14 cellular contexts compared by ENCODE assay signal in genomic region chr22:28943501-28943879, GRCh38.
DNase-seq lines count a peak whose midpoint lies in the region; ATAC-seq and TF ChIP-seq lines count a peak whose summit lies in the region.
"Had no signal": no experiment of that assay in that cellular context is flagged by ENCODE, and none has a peak within 500 bp of the region (broad histone marks: within the 10 kb centered on the region; RNA-seq: fewer than 3 reads in every experiment).

No MANE protein-coding gene starts in this region.

- peak; percentile 53 for DNase-seq in KG1 (lab: John Stamatoyannopoulos, UW)
- DNase-seq in OCI-M1 (lab: John Stamatoyannopoulos, UW), result peak; percentile 43
- peak; percentile 41 for DNase-seq in stomach
- no peak for DNase-seq in heart right ventricle
- no peak for DNase-seq in naive thymus-derived CD4-positive, alpha-beta T cell
- DNase-seq: activated CD4-positive, CD25-positive, alpha-beta regulatory T cell treated with anti-CD3 and anti-CD28 coated beads, Interleukin-2, amount 50 U/mL, for 72 hours; activated naive CD8-positive, alpha-beta T cell treated with anti-CD3 and anti-CD28 coated beads, Interleukin-2, amount 50 U/mL, for 24 hours; left ventricle myocardium inferior; NCI-H2107; PC-3; stimulated activated naive CD4-positive, alpha-beta T cell treated with Interleukin-2 at 50 U/mL for 16 hours had no signal

- H3K4me1 Mint-ChIP-seq in naive thymus-derived CD4-positive, alpha-beta T cell, result no peaks in the 10 kb centered on the region
- H3K4me1 Mint-ChIP-seq: activated naive CD8-positive, alpha-beta T cell treated with anti-CD3 and anti-CD28 coated beads, Interleukin-2, amount 50 U/mL, for 24 hours; central memory CD8-positive, alpha-beta T cell had no signal

- no peak for TF ChIP-seq POLR2A in stomach (IDR thresholded peaks at IDR 0.05)

- peaks cover 12 to 25% (median 15%) of the 10 kb centered on the region in 5 donors for H3K36me3 Mint-ChIP-seq in naive thymus-derived CD4-positive, alpha-beta T cell

- H3K9me3 ChIP-seq in stomach, result peaks cover 0 to 12% (median 8%) of the 10 kb centered on the region in 4 donors
- peaks cover 0 to 20% (median 12%) of the 10 kb centered on the region in 11 donors for H3K9me3 ChIP-seq in heart right ventricle
- H3K9me3 ChIP-seq in naive thymus-derived CD4-positive, alpha-beta T cell (ENCODE audit: control insufficient read depth in 2 of 3, low read length in 3 of 3), result peaks cover 0 to 23% (median 9%) of the 10 kb centered on the region in 3 experiments

- 60 to 82% (median 75%) methylated on average over 2 of the region's 2 CpGs for WGBS in stomach, 5 donors
- WGBS in heart right ventricle, 2 donors, result 87 to 94% methylated on average over 2 of the region's 2 CpGs

- TF ChIP-seq CTCF in stomach (IDR thresholded peaks at IDR 0.05) (no peak), heart right ventricle (IDR thresholded peaks at IDR 0.05) (no peak)

- no peaks in the 10 kb centered on the region for H3K27me3 ChIP-seq in layer of hippocampus (ENCODE audit: control insufficient read depth, insufficient read depth, low read length)
- H3K27me3 ChIP-seq in stomach, result no peaks in the 10 kb centered on the region
- H3K27me3 ChIP-seq in heart right ventricle, result no peaks in the 10 kb centered on the region
- no peaks in the 10 kb centered on the region for H3K27me3 ChIP-seq in naive thymus-derived CD4-positive, alpha-beta T cell (ENCODE audit: control insufficient read depth in 2 of 2, insufficient read depth in 2 of 2, low read length in 2 of 2)

- H3K4me1 ChIP-seq in stomach (peaks cover 0 to 45% (median 22%) of the 10 kb centered on the region in 4 donors), heart right ventricle (peaks cover 0 to 18% (median 0%) of the 10 kb centered on the region in 9 donors)
- no peaks in the 10 kb centered on the region for H3K4me1 ChIP-seq in naive thymus-derived CD4-positive, alpha-beta T cell (ENCODE audit: control insufficient read depth in 2 of 2, insufficient read depth in 2 of 2, low read length in 2 of 2)

- no peak for TF ChIP-seq EP300 in stomach (IDR thresholded peaks at IDR 0.05)

- peaks cover 47 to 78% (median 58%) of the 10 kb centered on the region in 5 donors for H3K27me3 Mint-ChIP-seq in naive thymus-derived CD4-positive, alpha-beta T cell

- POLR2A ChIA-PET in naive thymus-derived CD4-positive, alpha-beta T cell (lab: Charles Lee), result interaction anchor here (0.7 kb wide), 1 partner anchor 9 kb away, joined by 3 read pairs; no protein-coding TSS in a partner anchor

- H3K36me3 ChIP-seq in stomach (no peaks in the 10 kb centered on the region), heart right ventricle (no peaks in the 10 kb centered on the region)
- H3K36me3 ChIP-seq in naive thymus-derived CD4-positive, alpha-beta T cell (ENCODE audit: control insufficient read depth in 2 of 3, insufficient read depth in 3 of 3, low read length in 3 of 3), result no peaks in the 10 kb centered on the region

- no peak overlapping the region for H3K4me3 Mint-ChIP-seq in naive thymus-derived CD4-positive, alpha-beta T cell
- H3K4me3 Mint-ChIP-seq: activated naive CD8-positive, alpha-beta T cell treated with anti-CD3 and anti-CD28 coated beads, Interleukin-2, amount 50 U/mL, for 24 hours; central memory CD8-positive, alpha-beta T cell had no signal

- intact Hi-C loops in stomach (cut with DNase I; ENCODE audit: low total_unique reads), result no loop called here
- intact Hi-C loops in heart right ventricle (cut with DNase I), result no loop called here
- intact Hi-C loops in naive thymus-derived CD4-positive, alpha-beta T cell (cut with micrococcal nuclease), result no loop called here

- CTCF ChIA-PET in naive thymus-derived CD4-positive, alpha-beta T cell (lab: Charles Lee), result no interaction called here

- H3K27ac Mint-ChIP-seq in naive thymus-derived CD4-positive, alpha-beta T cell, result no peak overlapping the region
- H3K27ac Mint-ChIP-seq: activated naive CD8-positive, alpha-beta T cell treated with anti-CD3 and anti-CD28 coated beads, Interleukin-2, amount 50 U/mL, for 24 hours had no signal

- ATAC-seq in HG03378 (IDR thresholded peaks at IDR 0.05; ENCODE audit: unreplicated experiment) (no peak), heart right ventricle (no peak)
- ATAC-seq in naive thymus-derived CD4-positive, alpha-beta T cell, result no peak
- ATAC-seq: activated naive CD8-positive, alpha-beta T cell treated with anti-CD3 and anti-CD28 coated beads, Interleukin-2, amount 50 U/mL, for 24 hours; PC-3 had no signal

- H3K9me3 Mint-ChIP-seq in naive thymus-derived CD4-positive, alpha-beta T cell, result peaks cover 7 to 32% (median 21%) of the 10 kb centered on the region in 11 donors

- H3K27ac ChIP-seq in layer of hippocampus (ENCODE audit: low read depth, low read length), result peak overlapping the region; percentile 16
- no peak overlapping the region for H3K27ac ChIP-seq in stomach
- H3K27ac ChIP-seq in heart right ventricle, result no peak overlapping the region
- H3K27ac ChIP-seq in naive thymus-derived CD4-positive, alpha-beta T cell (ENCODE audit: low read depth, low read length), result no peak overlapping the region
- H3K27ac ChIP-seq: left ventricle myocardium inferior had no signal

- H3K4me3 ChIP-seq in stomach (no peak overlapping the region), heart right ventricle (no peak overlapping the region)
- H3K4me3 ChIP-seq in naive thymus-derived CD4-positive, alpha-beta T cell (ENCODE audit: low read length), result no peak overlapping the region
- H3K4me3 ChIP-seq: left ventricle myocardium inferior had no signal

Comparison
In these comparisons a context has a peak if more than half of its experiments do, and no peak if none do; other contexts are left out.
1. DNase-seq: peak in KG1 (single experiment), OCI-M1 (single experiment) and stomach (single experiment); none in heart right ventricle (0 of 2) and naive thymus-derived CD4-positive, alpha-beta T cell (0 of 9).